Comparison of ENCODE assay signal across 14 cellular contexts in genomic region chr2:231627384-231628156, GRCh38. TPM values are rescaled to one million over a fixed set of nuclear protein-coding genes. Genes with fewer than 3 reads are reported as not detected.
DNase-seq lines count a peak whose midpoint lies in the region; ATAC-seq and TF ChIP-seq lines count a peak whose summit lies in the region.
"Had no signal": no experiment of that assay in that cellular context is flagged by ENCODE, and none has a peak within 500 bp of the region (broad histone marks: within the 10 kb centered on the region; RNA-seq: fewer than 3 reads in every experiment).

No MANE protein-coding gene starts in this region.

- no peaks in the 10 kb centered on the region for H3K4me1 ChIP-seq in gastrocnemius medialis

- ATAC-seq in activated CD8-positive, alpha-beta T cell treated with anti-CD3 and anti-CD28 coated beads, Interleukin-2, amount 10 ng/mL, durations not matched to agents 7 days and 5 days = peak; percentile 62
- ATAC-seq in gastrocnemius medialis = peak; percentile 52 to 53
- ATAC-seq: naive thymus-derived CD4-positive, alpha-beta T cell had no signal

- no peaks in the 10 kb centered on the region for H3K9me3 Mint-ChIP-seq in activated CD8-positive, alpha-beta T cell treated with anti-CD3 and anti-CD28 coated beads, Interleukin-2, amount 10 ng/mL, durations not matched to agents 7 days and 5 days (ENCODE audit: insufficient read depth)
- H3K9me3 Mint-ChIP-seq: naive thymus-derived CD4-positive, alpha-beta T cell had no signal

- TF ChIP-seq POLR2A in gastrocnemius medialis (IDR thresholded peaks at IDR 0.05) = no peak

- intact Hi-C loops in gastrocnemius medialis (cut with DNase I; ENCODE audit: low total_unique reads) = no loop called here

- H3K27me3 ChIP-seq in gastrocnemius medialis (no peaks in the 10 kb centered on the region), WERI-Rb-1 (ENCODE audit: insufficient read depth, low read depth, severe bottlenecking) (no peaks in the 10 kb centered on the region)

- H3K36me3 ChIP-seq in gastrocnemius medialis (no peaks in the 10 kb centered on the region), WERI-Rb-1 (no peaks in the 10 kb centered on the region)

- no peak overlapping the region for H3K4me3 ChIP-seq in fibroblast of villous mesenchyme (ENCODE audit: low read depth, low read length)
- peak overlapping the region in 2 of 4 donors; percentile 2 to 42 for H3K4me3 ChIP-seq in gastrocnemius medialis
- no peak overlapping the region for H3K4me3 ChIP-seq in WERI-Rb-1 (ENCODE audit: low read depth, low read length)

- H3K27ac Mint-ChIP-seq in activated CD8-positive, alpha-beta T cell treated with anti-CD3 and anti-CD28 coated beads, Interleukin-2, amount 10 ng/mL, durations not matched to agents 7 days and 5 days = peak overlapping the region; percentile 91

- peak; percentile 70 for DNase-seq in EH (ENCODE audit: low read depth)
- no peak for DNase-seq in activated CD8-positive, alpha-beta T cell treated with anti-CD3 and anti-CD28 coated beads, Interleukin-2, amount 10 ng/mL, durations not matched to agents 7 days and 5 days
- DNase-seq in fibroblast of villous mesenchyme (ENCODE audit: low read depth) = peak; percentile 90
- DNase-seq in gastrocnemius medialis = no peak
- no peak for DNase-seq in DMS53 (lab: John Stamatoyannopoulos, UW)
- DNase-seq in NCI-H1930 (lab: John Stamatoyannopoulos, UW) = no peak
- no peak for DNase-seq in cortex of kidney (lab: John Stamatoyannopoulos, UW)
- no peak for DNase-seq in WERI-Rb-1
- DNase-seq: activated gamma-delta T cell treated with Interleukin-2 at 50 U/mL for 16 hours; DMS79; naive thymus-derived CD4-positive, alpha-beta T cell; NCI-H446 had no signal

- peak overlapping the region; percentile 59 for H3K4me3 Mint-ChIP-seq in activated CD8-positive, alpha-beta T cell treated with anti-CD3 and anti-CD28 coated beads, Interleukin-2, amount 10 ng/mL, durations not matched to agents 7 days and 5 days

- CTCF ChIA-PET in activated CD8-positive, alpha-beta T cell treated with anti-CD3 and anti-CD28 coated beads, Interleukin-2, amount 10 ng/mL, durations not matched to agents 7 days and 5 days (lab: Charles Lee) = interaction anchor here (1.0 to 2.8 kb wide), 10 partner anchors 9 to 86 kb away, joined by 3 to 31 read pairs (median 4); no protein-coding TSS in a partner anchor

- in situ Hi-C loops in gastrocnemius medialis (cut with MboI; ENCODE audit: low sequenced_read_pairs in 4 of 4) = no loop called here

- H3K4me1 Mint-ChIP-seq in activated CD8-positive, alpha-beta T cell treated with anti-CD3 and anti-CD28 coated beads, Interleukin-2, amount 10 ng/mL, durations not matched to agents 7 days and 5 days (ENCODE audit: low read depth) = peaks cover 20% of the 10 kb centered on the region

- H3K9me3 ChIP-seq in gastrocnemius medialis = no peaks in the 10 kb centered on the region
- H3K9me3 ChIP-seq in WERI-Rb-1 (ENCODE audit: severe bottlenecking) = no peaks in the 10 kb centered on the region

- peak overlapping the region; percentile 64 to 86 (median 70) for H3K27ac ChIP-seq in gastrocnemius medialis
- no peak overlapping the region for H3K27ac ChIP-seq in WERI-Rb-1

- POLR2A ChIA-PET in activated CD8-positive, alpha-beta T cell treated with anti-CD3 and anti-CD28 coated beads, Interleukin-2, amount 10 ng/mL, durations not matched to agents 7 days and 5 days (lab: Charles Lee) = interaction anchor here (0.5 to 2.3 kb wide), 3 partner anchors 10 to 22 kb away, joined by 4 to 21 read pairs (median 4); no protein-coding TSS in a partner anchor

- no peaks in the 10 kb centered on the region for H3K27me3 Mint-ChIP-seq in activated CD8-positive, alpha-beta T cell treated with anti-CD3 and anti-CD28 coated beads, Interleukin-2, amount 10 ng/mL, durations not matched to agents 7 days and 5 days (ENCODE audit: low read depth)
- H3K27me3 Mint-ChIP-seq: naive thymus-derived CD4-positive, alpha-beta T cell had no signal

- no peaks in the 10 kb centered on the region for H3K36me3 Mint-ChIP-seq in activated CD8-positive, alpha-beta T cell treated with anti-CD3 and anti-CD28 coated beads, Interleukin-2, amount 10 ng/mL, durations not matched to agents 7 days and 5 days (ENCODE audit: low read depth)

- TF ChIP-seq CTCF in fibroblast of villous mesenchyme (IDR thresholded peaks at IDR 0.05; ENCODE audit: insufficient read depth, low read depth, low read length) = no peak
- TF ChIP-seq CTCF in gastrocnemius medialis (IDR thresholded peaks at IDR 0.05 in 4 of 5, conservative IDR thresholded peaks at IDR 0.05 in 1 of 5) = no peak
- no peak for TF ChIP-seq CTCF in WERI-Rb-1 (IDR thresholded peaks at IDR 0.05; ENCODE audit: low read depth, low read length)

RNA-seq across cellular contexts. Expression of gene TEX44, which starts 34.9 kb away (rescaled TPM):
- not detected for total RNA-seq in activated CD8-positive, alpha-beta T cell treated with anti-CD3 and anti-CD28 coated beads, Interleukin-2, amount 10 ng/mL, durations not matched to agents 7 days and 5 days
- not detected in 2 replicates for total RNA-seq in fibroblast of villous mesenchyme
- not detected for total RNA-seq in gastrocnemius medialis
- total RNA-seq: HT1080; naive thymus-derived CD4-positive, alpha-beta T cell; T-helper 1 cell treated with Interleukin-12 subunit alpha and Interleukin-12 subunit beta and Interleukin-4 antibody, amounts not matched to agents 30 ng/mL and 1 ng/mL, for 36 hours had no signal

Comparison
In these comparisons a context has a peak if more than half of its experiments do, and no peak if none do; other contexts are left out.
1. DNase-seq: peak in EH (single experiment) and fibroblast of villous mesenchyme (single experiment); none in activated CD8-positive, alpha-beta T cell treated with anti-CD3 and anti-CD28 coated beads, Interleukin-2, amount 10 ng/mL, durations not matched to agents 7 days and 5 days (single experiment), gastrocnemius medialis (0 of 2), DMS53 (single experiment), NCI-H1930 (0 of 2), cortex of kidney (single experiment) and WERI-Rb-1 (single experiment).